Comparison of ENCODE assay signal across 1 cellular context in genomic region chr6:56535626-56536025, GRCh38.
TF ChIP-seq lines count a peak whose summit lies in the region.

No MANE protein-coding gene starts in this region.

TF ChIP-seq in SK-N-SH treated with all-trans-retinoic acid at 6 μM for 48 hours, 23 proteins besides CTCF, POLR2A, EP300 and RAD21 (continued from another document):
- TF ChIP-seq, protein P1, sequence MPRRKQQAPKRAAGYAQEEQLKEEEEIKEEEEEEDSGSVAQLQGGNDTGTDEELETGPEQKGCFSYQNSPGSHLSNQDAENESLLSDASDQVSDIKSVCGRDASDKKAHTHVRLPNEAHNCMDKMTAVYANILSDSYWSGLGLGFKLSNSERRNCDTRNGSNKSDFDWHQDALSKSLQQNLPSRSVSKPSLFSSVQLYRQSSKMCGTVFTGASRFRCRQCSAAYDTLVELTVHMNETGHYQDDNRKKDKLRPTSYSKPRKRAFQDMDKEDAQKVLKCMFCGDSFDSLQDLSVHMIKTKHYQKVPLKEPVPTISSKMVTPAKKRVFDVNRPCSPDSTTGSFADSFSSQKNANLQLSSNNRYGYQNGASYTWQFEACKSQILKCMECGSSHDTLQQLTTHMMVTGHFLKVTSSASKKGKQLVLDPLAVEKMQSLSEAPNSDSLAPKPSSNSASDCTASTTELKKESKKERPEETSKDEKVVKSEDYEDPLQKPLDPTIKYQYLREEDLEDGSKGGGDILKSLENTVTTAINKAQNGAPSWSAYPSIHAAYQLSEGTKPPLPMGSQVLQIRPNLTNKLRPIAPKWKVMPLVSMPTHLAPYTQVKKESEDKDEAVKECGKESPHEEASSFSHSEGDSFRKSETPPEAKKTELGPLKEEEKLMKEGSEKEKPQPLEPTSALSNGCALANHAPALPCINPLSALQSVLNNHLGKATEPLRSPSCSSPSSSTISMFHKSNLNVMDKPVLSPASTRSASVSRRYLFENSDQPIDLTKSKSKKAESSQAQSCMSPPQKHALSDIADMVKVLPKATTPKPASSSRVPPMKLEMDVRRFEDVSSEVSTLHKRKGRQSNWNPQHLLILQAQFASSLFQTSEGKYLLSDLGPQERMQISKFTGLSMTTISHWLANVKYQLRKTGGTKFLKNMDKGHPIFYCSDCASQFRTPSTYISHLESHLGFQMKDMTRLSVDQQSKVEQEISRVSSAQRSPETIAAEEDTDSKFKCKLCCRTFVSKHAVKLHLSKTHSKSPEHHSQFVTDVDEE (CRISPR knock-in tag; IDR thresholded peaks at IDR 0.05) = no peak
- no peak for TF ChIP-seq ZNF565 (CRISPR knock-in tag; conservative IDR thresholded peaks at IDR 0.05; ENCODE audit: low read depth)
- TF ChIP-seq TOX (CRISPR knock-in tag; IDR thresholded peaks at IDR 0.05; ENCODE audit: borderline replicate concordance) = no peak
- TF ChIP-seq CSDC2 (CRISPR knock-in tag; IDR thresholded peaks at IDR 0.05) = no peak
- TF ChIP-seq SNAI2 (CRISPR knock-in tag; IDR thresholded peaks at IDR 0.05) = no peak
- no peak for TF ChIP-seq PPARA (CRISPR knock-in tag; IDR thresholded peaks at IDR 0.05; ENCODE audit: borderline replicate concordance)
- no peak for TF ChIP-seq TCF4 (CRISPR knock-in tag; IDR thresholded peaks at IDR 0.05; ENCODE audit: borderline replicate concordance)
